23 cellular contexts compared by ENCODE assay signal in genomic region chr2:188622898-188623297, GRCh38.
"Had no signal": no experiment of that assay in that cellular context is flagged by ENCODE, and none has a peak within 500 bp of the region (broad histone marks: within the 10 kb centered on the region; RNA-seq: fewer than 3 reads in every experiment).

No MANE protein-coding gene starts in this region.

- DNase-seq: effector CD4-positive, alpha-beta T cell; endodermal cell; foreskin fibroblast; glutamatergic neuron; immature natural killer cell; left cardiac atrium; left ventricle myocardium inferior; lower lobe of right lung; naive B cell; psoas muscle; retina; right lobe of liver; stimulated activated CD4-positive, alpha-beta T cell treated with anti-CD3 and anti-CD28 coated beads, Interleukin-12 subunit alpha, Interleukin-12 subunit beta, amount 100 ng/mL, for 4 hours; stimulated activated naive CD4-positive, alpha-beta T cell; stomach; substantia nigra; transverse colon had no signal

- H3K36me3 ChIP-seq: gastroesophageal sphincter, left ventricle myocardium inferior, lower lobe of right lung, neutrophil, right lobe of liver, stomach, thoracic aorta, transverse colon had no signal

- H3K4me3 ChIP-seq: coronary artery, gastroesophageal sphincter, left ventricle myocardium inferior, lower lobe of right lung, psoas muscle, right lobe of liver, skin epidermis, stomach, thoracic aorta, transverse colon had no signal

- H3K36me3 Mint-ChIP-seq: immature natural killer cell, memory B cell, naive B cell had no signal

- H3K9me3 ChIP-seq: gastroesophageal sphincter, left ventricle myocardium inferior, lower lobe of right lung, neutrophil, psoas muscle, right lobe of liver, thoracic aorta, transverse colon had no signal

- ATAC-seq: gastroesophageal sphincter, left cardiac atrium, lower lobe of right lung, psoas muscle, right lobe of liver had no signal

- H3K27me3 Mint-ChIP-seq: memory B cell, naive B cell had no signal

- H3K27ac Mint-ChIP-seq: endodermal cell, immature natural killer cell, memory B cell, naive B cell had no signal

- H3K4me3 Mint-ChIP-seq: endodermal cell, immature natural killer cell, memory B cell, naive B cell had no signal

- H3K27me3 ChIP-seq: gastroesophageal sphincter, neutrophil, right lobe of liver, stomach, transverse colon had no signal

- H3K4me1 Mint-ChIP-seq: immature natural killer cell, memory B cell, naive B cell had no signal

- H3K27ac ChIP-seq: coronary artery, gastroesophageal sphincter, lower lobe of right lung, neutrophil, psoas muscle, right lobe of liver, stomach, thoracic aorta, transverse colon had no signal

- H3K4me1 ChIP-seq: gastroesophageal sphincter, left ventricle myocardium inferior, lower lobe of right lung, psoas muscle, right lobe of liver had no signal
